18 cellular contexts compared by ENCODE assay signal in genomic region chr19:36028313-36029041, GRCh38.
"Had no signal": no experiment of that assay in that cellular context is flagged by ENCODE, and none has a peak within 500 bp of the region (broad histone marks: within the 10 kb centered on the region; RNA-seq: fewer than 3 reads in every experiment).

No MANE protein-coding gene starts in this region.

- H3K27ac ChIP-seq: brain microvascular endothelial cell, coronary artery, gastrocnemius medialis, heart left ventricle, left lung, neutrophil, tibial nerve had no signal

- ATAC-seq: activated CD8-positive, alpha-beta T cell treated with anti-CD3 and anti-CD28 coated beads for 36 hours; activated T-helper 17 cell treated with anti-CD3 and anti-CD28 coated beads, Interleukin-2, amount 50 U/mL, for 72 hours; gastrocnemius medialis; heart left ventricle; left lung had no signal

- H3K4me1 ChIP-seq: gastrocnemius medialis, left lung, uterus had no signal

- H3K27ac Mint-ChIP-seq: activated B cell treated with CpG ODN at 0.5 μM for 24 hours; activated CD8-positive, alpha-beta T cell treated with anti-CD3 and anti-CD28 coated beads for 36 hours; activated T-helper 17 cell treated with anti-CD3 and anti-CD28 coated beads, Interleukin-2, amount 50 U/mL, for 72 hours had no signal

- H3K9me3 ChIP-seq: gastrocnemius medialis, heart left ventricle, left lung, neutrophil, tibial nerve, uterus had no signal

- H3K4me3 ChIP-seq: coronary artery, gastrocnemius medialis, heart left ventricle, left lung, tibial nerve, uterus had no signal

- H3K36me3 ChIP-seq: uterus had no signal

- H3K27me3 ChIP-seq: brain microvascular endothelial cell, tibial nerve, uterus had no signal

- H3K27me3 Mint-ChIP-seq: activated T-helper 17 cell treated with anti-CD3 and anti-CD28 coated beads, Interleukin-2, amount 50 U/mL, for 72 hours had no signal

- H3K4me3 Mint-ChIP-seq: activated B cell treated with CpG ODN at 0.5 μM for 24 hours; activated CD8-positive, alpha-beta T cell treated with anti-CD3 and anti-CD28 coated beads for 36 hours; activated T-helper 17 cell treated with anti-CD3 and anti-CD28 coated beads, Interleukin-2, amount 50 U/mL, for 72 hours had no signal

- DNase-seq: activated B cell treated with CpG ODN at 0.5 μM for 24 hours; activated CD4-positive, alpha-beta T cell treated with anti-CD3 and anti-CD28 coated beads for 48 hours; activated CD8-positive, alpha-beta T cell treated with anti-CD3 and anti-CD28 coated beads for 36 hours; activated naive CD4-positive, alpha-beta T cell; activated T-cell treated with anti-CD3 and anti-CD28 coated beads, Interleukin-2, amount 50 U/mL, for 1 hour; brain microvascular endothelial cell; erythroblast; gastrocnemius medialis; heart left ventricle; left lung; midbrain; stimulated activated CD8-positive, alpha-beta memory T cell treated with anti-CD3 and anti-CD28 coated beads, Interleukin-4, amount 100 ng/mL, for 48 hours; stimulated activated naive CD4-positive, alpha-beta T cell treated with Interleukin-2 at 50 U/mL for 16 hours; uterus had no signal

- H3K9me3 Mint-ChIP-seq: activated B cell treated with CpG ODN at 0.5 μM for 24 hours; activated CD8-positive, alpha-beta T cell treated with anti-CD3 and anti-CD28 coated beads for 36 hours; activated T-helper 17 cell treated with anti-CD3 and anti-CD28 coated beads, Interleukin-2, amount 50 U/mL, for 72 hours had no signal
